Comparison of ENCODE assay signal across 22 cellular contexts in genomic region chr20:35034150-35034549, GRCh38. TPM values are rescaled to one million over a fixed set of nuclear protein-coding genes. Genes with fewer than 3 reads are reported as not detected.
DNase-seq lines count a peak whose midpoint lies in the region; ATAC-seq and TF ChIP-seq lines count a peak whose summit lies in the region.
"Had no signal": no experiment of that assay in that cellular context is flagged by ENCODE, and none has a peak within 500 bp of the region (broad histone marks: within the 10 kb centered on the region; RNA-seq: fewer than 3 reads in every experiment).

No MANE protein-coding gene starts in this region.

- H3K9me3 Mint-ChIP-seq in activated T-cell treated with anti-CD3 and anti-CD28 coated beads, Interleukin-2, amount 50 U/mL, for 24 hours = no peaks in the 10 kb centered on the region
- no peaks in the 10 kb centered on the region for H3K9me3 Mint-ChIP-seq in stimulated activated effector memory CD8-positive, alpha-beta T cell treated with anti-CD3 and anti-CD28 coated beads, Interleukin-12 subunit alpha, Interleukin-12 subunit beta, amount 100 ng/mL, for 72 hours
- H3K9me3 Mint-ChIP-seq: CD4-positive, alpha-beta T cell; GM23338; HFFc6 had no signal

- H3K27me3 ChIP-seq in colonic mucosa = no peaks in the 10 kb centered on the region
- no peaks in the 10 kb centered on the region for H3K27me3 ChIP-seq in mucosa of rectum (ENCODE audit: control insufficient read depth in 2 of 2, insufficient read depth in 2 of 2, low read length in 2 of 2)

- no peak overlapping the region for H3K4me3 Mint-ChIP-seq in activated T-cell treated with anti-CD3 and anti-CD28 coated beads, Interleukin-2, amount 50 U/mL, for 24 hours
- no peak overlapping the region for H3K4me3 Mint-ChIP-seq in stimulated activated effector memory CD8-positive, alpha-beta T cell treated with anti-CD3 and anti-CD28 coated beads, Interleukin-12 subunit alpha, Interleukin-12 subunit beta, amount 100 ng/mL, for 72 hours
- H3K4me3 Mint-ChIP-seq: CD4-positive, alpha-beta T cell; GM23338; HFFc6 had no signal

- DNase-seq in activated T-cell treated with anti-CD3 and anti-CD28 coated beads, Interleukin-2, amount 50 U/mL, for 24 hours = no peak
- no peak for DNase-seq in activated T-cell treated with anti-CD3 and anti-CD28 coated beads, Interleukin-2, amount 50 U/mL, for 1 hour
- no peak for DNase-seq in colonic mucosa
- no peak for DNase-seq in stimulated activated effector memory CD8-positive, alpha-beta T cell treated with anti-CD3 and anti-CD28 coated beads, Interleukin-12 subunit alpha, Interleukin-12 subunit beta, amount 100 ng/mL, for 72 hours (ENCODE audit: low spot score in 2 of 2)
- no peak for DNase-seq in GOT3 (lab: John Stamatoyannopoulos, UW)
- DNase-seq in Kasumi-1 (lab: John Stamatoyannopoulos, UW) = no peak
- DNase-seq: AML-193; CD4-positive, alpha-beta T cell; DMS153; DMS79; GDM1; H7; HFFc6; IMR-90 had no signal

- H3K4me1 Mint-ChIP-seq in activated T-cell treated with anti-CD3 and anti-CD28 coated beads, Interleukin-2, amount 50 U/mL, for 24 hours (ENCODE audit: low read depth) = peaks cover under 1% of the 10 kb centered on the region
- peaks cover 3% of the 10 kb centered on the region for H3K4me1 Mint-ChIP-seq in stimulated activated effector memory CD8-positive, alpha-beta T cell treated with anti-CD3 and anti-CD28 coated beads, Interleukin-12 subunit alpha, Interleukin-12 subunit beta, amount 100 ng/mL, for 72 hours
- H3K4me1 Mint-ChIP-seq: GM23338 had no signal

- peaks cover 72% of the 10 kb centered on the region for H3K36me3 Mint-ChIP-seq in activated T-cell treated with anti-CD3 and anti-CD28 coated beads, Interleukin-2, amount 50 U/mL, for 24 hours (ENCODE audit: low read depth)
- H3K36me3 Mint-ChIP-seq in stimulated activated effector memory CD8-positive, alpha-beta T cell treated with anti-CD3 and anti-CD28 coated beads, Interleukin-12 subunit alpha, Interleukin-12 subunit beta, amount 100 ng/mL, for 72 hours = peaks cover 97% of the 10 kb centered on the region

- H3K36me3 ChIP-seq in colonic mucosa = no peaks in the 10 kb centered on the region
- H3K36me3 ChIP-seq in mucosa of rectum (ENCODE audit: control insufficient read depth in 2 of 2, insufficient read depth in 2 of 2, low read length in 2 of 2) = peaks cover 36 to 42% of the 10 kb centered on the region in 2 donors

- no peak for TF ChIP-seq CTCF in colonic mucosa (IDR thresholded peaks at IDR 0.05)

- H3K4me3 ChIP-seq in colonic mucosa (no peak overlapping the region), mucosa of rectum (ENCODE audit: low read length in 2 of 2) (no peak overlapping the region)
- H3K4me3 ChIP-seq: A549, GM23338 had no signal

- no peaks in the 10 kb centered on the region for H3K9me3 ChIP-seq in colonic mucosa
- H3K9me3 ChIP-seq in mucosa of rectum (ENCODE audit: control insufficient read depth in 2 of 2, low read length in 2 of 2) = no peaks in the 10 kb centered on the region
- H3K9me3 ChIP-seq: A549 had no signal

- ATAC-seq in stimulated activated effector memory CD8-positive, alpha-beta T cell treated with anti-CD3 and anti-CD28 coated beads, Interleukin-12 subunit alpha, Interleukin-12 subunit beta, amount 100 ng/mL, for 72 hours = no peak
- no peak for ATAC-seq in HG03378 (IDR thresholded peaks at IDR 0.05; ENCODE audit: unreplicated experiment)
- ATAC-seq: A549, GM23338, HCT116 had no signal

- H3K27ac ChIP-seq in colonic mucosa = peak overlapping the region; percentile 22
- peak overlapping the region; percentile 52 to 58 for H3K27ac ChIP-seq in mucosa of rectum (ENCODE audit: low read depth in 2 of 2, low read length in 2 of 2)
- H3K27ac ChIP-seq: 22Rv1, A549, C4-2B, HL-60 had no signal

- intact Hi-C loops in colonic mucosa (cut with DNase I) = no loop called here

- H3K27ac Mint-ChIP-seq in activated T-cell treated with anti-CD3 and anti-CD28 coated beads, Interleukin-2, amount 50 U/mL, for 24 hours = peak overlapping the region; percentile 69
- peak overlapping the region; percentile 65 for H3K27ac Mint-ChIP-seq in stimulated activated effector memory CD8-positive, alpha-beta T cell treated with anti-CD3 and anti-CD28 coated beads, Interleukin-12 subunit alpha, Interleukin-12 subunit beta, amount 100 ng/mL, for 72 hours
- H3K27ac Mint-ChIP-seq: CD4-positive, alpha-beta T cell; GM23338 had no signal

- no peak overlapping the region for H3K9ac ChIP-seq in colonic mucosa (ENCODE audit: low read depth in 2 of 2, low read length in 2 of 2)
- H3K9ac ChIP-seq in mucosa of rectum (ENCODE audit: low read depth in 1 of 2, low read length in 2 of 2) = no peak overlapping the region

- H3K4me1 ChIP-seq in colonic mucosa = no peaks in the 10 kb centered on the region
- peaks cover 6 to 8% of the 10 kb centered on the region in 2 donors for H3K4me1 ChIP-seq in mucosa of rectum (ENCODE audit: control insufficient read depth in 2 of 2, insufficient read depth in 2 of 2, low read length in 2 of 2)

- H3K27me3 Mint-ChIP-seq in activated T-cell treated with anti-CD3 and anti-CD28 coated beads, Interleukin-2, amount 50 U/mL, for 24 hours = no peaks in the 10 kb centered on the region
- H3K27me3 Mint-ChIP-seq: CD4-positive, alpha-beta T cell had no signal

RNA-seq across cellular contexts. Expression of gene TRPC4AP, which starts 58.5 kb away (rescaled TPM):
- 10 to 100 TPM; 52.8 to 63.2 TPM for total RNA-seq in colonic mucosa
